ENCODE assay signal across 11 cellular contexts in genomic region chr5:135038829-135039525, GRCh38. TPM values are rescaled to one million over a fixed set of nuclear protein-coding genes. Genes with fewer than 3 reads are reported as not detected.
A peak's percentile ranks its signal among the peaks of the same experiment; 100 is the strongest.
DNase-seq lines count a peak whose midpoint lies in the region; ATAC-seq, FAIRE-seq and TF ChIP-seq lines count a peak whose summit lies in the region.
"Had no signal": no experiment of that assay in that cellular context is flagged by ENCODE, and none has a peak within 500 bp of the region (broad histone marks: within the 10 kb centered on the region; RNA-seq: fewer than 3 reads in every experiment).

No MANE protein-coding gene starts in this region.

- H3K27ac ChIP-seq in C4-2B = peak overlapping the region; percentile 48
- H3K27ac ChIP-seq in esophagus (ENCODE audit: low read depth in 2 of 2, low read length in 1 of 2) = peak overlapping the region; percentile 98 to 99
- no peak overlapping the region for H3K27ac ChIP-seq in pancreas

- in situ Hi-C loops in ACHN (cut with HindIII; ENCODE audit: low pct_ligation_motif_present, low pct_unique_long_range_greater_than_20kb, low sequenced_read_pairs) = no loop called here

- H3K4me3 ChIP-seq in MG63 (peak overlapping the region; percentile 6), esophagus (ENCODE audit: low read depth in 1 of 2, low read length in 2 of 2) (peak overlapping the region; percentile 83 to 96), pancreas (peak overlapping the region in 2 of 4 donors; percentile 18 to 33)

- H3K9me3 ChIP-seq in MG63 = no peaks in the 10 kb centered on the region
- H3K9me3 ChIP-seq in esophagus (ENCODE audit: control insufficient read depth in 2 of 2, insufficient read depth in 1 of 2, low read depth in 1 of 2, low read length in 1 of 2) = no peaks in the 10 kb centered on the region
- no peaks in the 10 kb centered on the region for H3K9me3 ChIP-seq in pancreas

- intact Hi-C loops in pancreas (cut with DNase I) = no loop called here

- H3K36me3 ChIP-seq in MG63 (peaks cover 8% of the 10 kb centered on the region), esophagus (ENCODE audit: control insufficient read depth in 2 of 2, insufficient read depth in 2 of 2, low read length in 1 of 2) (peaks cover 0 to 14% of the 10 kb centered on the region in 2 donors), pancreas (no peaks in the 10 kb centered on the region)

- peaks cover 0 to 23% of the 10 kb centered on the region in 2 donors for H3K4me1 ChIP-seq in esophagus (ENCODE audit: control insufficient read depth in 2 of 2, insufficient read depth in 2 of 2, low read length in 1 of 2)
- peaks cover 0 to 5% (median 0%) of the 10 kb centered on the region in 3 donors for H3K4me1 ChIP-seq in pancreas

- no peak for TF ChIP-seq CTCF in C4-2B (conservative IDR thresholded peaks at IDR 0.05)
- no peak for TF ChIP-seq CTCF in pancreas (IDR thresholded peaks at IDR 0.05)

- ATAC-seq in pancreas (peak; percentile 38 to 48 (median 40)), HG02885 (IDR thresholded peaks at IDR 0.05; ENCODE audit: poor library complexity, unreplicated experiment) (no peak), GM19324 (IDR thresholded peaks at IDR 0.05; ENCODE audit: low FRiP score, unreplicated experiment) (no peak)

- no peak for DNase-seq in MG63
- DNase-seq in pancreas = peak in 1 of 6 donors; percentile 73
- DNase-seq in ACHN = no peak
- no peak for DNase-seq in NCI-H2227 treated with DMSO at 0.1 percent for 48 hours (lab: John Stamatoyannopoulos, UW)
- DNase-seq: NCI-H510A; stimulated activated CD4-positive, alpha-beta T cell treated with anti-CD3 and anti-CD28 coated beads, Interleukin-4, amount 100 ng/mL, for 24 hours had no signal

- no peaks in the 10 kb centered on the region for H3K27me3 ChIP-seq in MG63
- no peaks in the 10 kb centered on the region for H3K27me3 ChIP-seq in esophagus (ENCODE audit: control insufficient read depth in 1 of 2, insufficient read depth in 2 of 2, low read length in 2 of 2)
- peaks cover 0 to 41% (median 17%) of the 10 kb centered on the region in 4 donors for H3K27me3 ChIP-seq in pancreas

- 7% methylated on average over 57 to 67 of the region's 67 CpGs for whole genome bisulfite sequencing in esophagus, 2 donors
- WGBS in pancreas, 2 donors = 6 to 8% methylated on average over 56 to 67 of the region's 67 CpGs

- FAIRE-seq in pancreas (lab: Jason Lieb, UNC) = no peak

RNA-seq across cellular contexts. Expression of gene PITX1, which starts 4.9 kb away (rescaled TPM):
- total RNA-seq in MG63 (2014; rRNA removed; shearing (Covaris generic); ENCODE audit: low replicate concordance) = 217 and 372 TPM in 2 replicates
- polyA plus RNA-seq in esophagus (100 to 1,000 TPM; 485 to 519 TPM), pancreas (under 1 TPM; 0.12 to 0.15 TPM)
- under 1 TPM in 2 of 6 donors, not detected in 4; 0.19 to 0.28 TPM for total RNA-seq in pancreas
- total RNA-seq: kidney epithelial cell had no signal

Comparison
In these comparisons a context has a peak if more than half of its experiments do, and no peak if none do; other contexts are left out.
1. H3K27ac ChIP-seq: peak in C4-2B (single experiment) and esophagus (2 of 2); none in pancreas (0 of 4).
2. ATAC-seq: peak in pancreas (4 of 4); none in HG02885 (single experiment) and GM19324 (single experiment).
3. RNA of gene PITX1, which starts 4.9 kb away (total RNA-seq): 217 to 372 TPM in MG63; 0.19 to 0.28 TPM in pancreas; every median in the first group is over 100 times any median in the second.